Comparison of ENCODE assay signal across 26 cellular contexts in the genomic region with DNA sequence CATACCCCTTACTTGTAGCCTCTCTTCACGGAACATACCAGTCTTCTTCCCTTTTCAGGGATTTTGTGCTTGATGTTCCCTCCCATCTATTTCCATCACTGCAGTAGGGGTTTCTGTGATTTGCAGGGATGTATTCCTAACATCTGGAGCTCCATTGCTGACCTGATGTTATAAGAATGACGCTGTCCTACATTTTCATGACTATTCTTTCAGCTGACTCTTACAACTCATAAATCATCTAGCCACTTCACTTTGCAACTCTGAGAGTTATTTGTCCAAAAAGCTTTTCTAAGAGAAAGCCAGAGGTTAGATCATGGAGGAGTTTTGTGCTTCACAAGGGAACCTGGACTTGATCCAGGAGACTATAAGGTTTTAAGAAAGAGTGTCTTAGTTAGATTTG.
"Had no signal": no experiment of that assay in that cellular context is flagged by ENCODE, and none has a peak within 500 bp of the region (broad histone marks: within the 10 kb centered on the region; RNA-seq: fewer than 3 reads in every experiment).

No MANE protein-coding gene starts in this region.

- DNase-seq: activated CD4-positive, alpha-beta T cell treated with anti-CD3 and anti-CD28 coated beads for 48 hours; activated CD4-positive, alpha-beta T cell treated with anti-CD3 and anti-CD28 coated beads, Interleukin-2, amount 50 U/mL, for 48 hours; activated CD8-positive, alpha-beta memory T cell treated with anti-CD3 and anti-CD28 coated beads, Interleukin-2, amount 10 ng/mL, durations not matched to agents 7 days and 5 days; activated effector memory CD4-positive, alpha-beta T cell treated with anti-CD3 and anti-CD28 coated beads, Interleukin-2, amount 50 U/mL, for 16 hours; activated naive CD4-positive, alpha-beta T cell treated with Interleukin-2 at 50 U/mL for 16 hours; activated naive CD8-positive, alpha-beta T cell treated with anti-CD3 and anti-CD28 coated beads, Interleukin-2, amount 50 U/mL, for 24 hours; activated T-cell treated with anti-CD3 and anti-CD28 coated beads, Interleukin-2, amount 50 U/mL, for 4 hours; amniotic stem cell; body of pancreas; MG63; MV-4-11; NCI-H1092 treated with DMSO at 0.1 percent for 48 hours; NCI-H1417 treated with DMSO at 0.1 percent for 48 hours; NCI-H1694 treated with DMSO at 0.1 percent for 48 hours; NCI-H2029 treated with DMSO at 0.1 percent for 48 hours; NCI-H446; NCI-H524; SHP77; SW 1271 had no signal

- H3K4me3 ChIP-seq: ascending aorta, body of pancreas, MG63, SJSA1 had no signal

- FAIRE-seq: bronchial epithelial cell, RCC 7860 had no signal

- ATAC-seq: activated CD4-positive, CD25-positive, alpha-beta regulatory T cell treated with anti-CD3 and anti-CD28 coated beads, Interleukin-2, amount 50 U/mL, for 24 hours; activated CD8-positive, alpha-beta memory T cell treated with anti-CD3 and anti-CD28 coated beads, Interleukin-2, amount 10 ng/mL, durations not matched to agents 7 days and 5 days; activated naive CD4-positive, alpha-beta T cell treated with anti-CD3 and anti-CD28 coated beads, Interleukin-2, amount 50 U/mL, for 72 hours; activated naive CD8-positive, alpha-beta T cell treated with anti-CD3 and anti-CD28 coated beads, Interleukin-2, amount 50 U/mL, for 24 hours; activated T-cell treated with anti-CD3 and anti-CD28 coated beads, Interleukin-2, amount 50 U/mL, for 4 hours; body of pancreas; SK-N-SH treated with all-trans-retinoic acid at 6 μM for 48 hours had no signal
